Comparison of ENCODE assay signal across 9 cellular contexts in genomic region chr7:36391436-36392198, GRCh38. TPM values are rescaled to one million over a fixed set of nuclear protein-coding genes. Genes with fewer than 3 reads are reported as not detected.
DNase-seq lines count a peak whose midpoint lies in the region; ATAC-seq, FAIRE-seq and TF ChIP-seq lines count a peak whose summit lies in the region.
"Had no signal": no experiment of that assay in that cellular context is flagged by ENCODE, and none has a peak within 500 bp of the region (broad histone marks: within the 10 kb centered on the region; RNA-seq: fewer than 3 reads in every experiment).

No MANE protein-coding gene starts in this region.

- peaks cover 68% of the 10 kb centered on the region for H3K4me1 Mint-ChIP-seq in osteocyte (ENCODE audit: unreplicated experiment)

- H3K36me3 ChIP-seq in MG63 (peaks cover 34% of the 10 kb centered on the region), K562 (ENCODE audit: control insufficient read depth, insufficient read depth, low read length) (peaks cover 22% of the 10 kb centered on the region), gastrocnemius medialis (no peaks in the 10 kb centered on the region)

- peak overlapping the region; percentile 92 for H3K27ac Mint-ChIP-seq in osteocyte (ENCODE audit: unreplicated experiment)

- intact Hi-C loops in K562 (cut with micrococcal nuclease) (no loop called here), gastrocnemius medialis (cut with DNase I; ENCODE audit: low total_unique reads) (no loop called here)

- H3K4me3 ChIP-seq in MG63, result peak overlapping the region; percentile 94
- peak overlapping the region; percentile 77 for H3K4me3 ChIP-seq in K562
- H3K4me3 ChIP-seq in gastrocnemius medialis, result no peak overlapping the region

- ATAC-seq in GM21717 (IDR thresholded peaks at IDR 0.05; ENCODE audit: unreplicated experiment) (peak; percentile 46), K562 (peak; percentile 8), gastrocnemius medialis (no peak)

- H3K9me3 Mint-ChIP-seq in osteocyte (ENCODE audit: unreplicated experiment), result no peaks in the 10 kb centered on the region

- H3K9ac ChIP-seq in K562 (ENCODE audit: insufficient read depth in 1 of 2, low read depth in 2 of 2, low read length in 2 of 2), result peak overlapping the region; percentile 41 to 97

- H3K4me3 Mint-ChIP-seq in osteocyte (ENCODE audit: unreplicated experiment), result peak overlapping the region; percentile 83

- peaks cover 23 to 53% of the 10 kb centered on the region in 2 experiments for H3K4me1 ChIP-seq in K562 (replicated peaks in 1 of 2; ENCODE audit: control insufficient read depth in 2 of 2, insufficient read depth in 2 of 2, low read length in 2 of 2)
- H3K4me1 ChIP-seq in gastrocnemius medialis, result peaks cover 14 to 19% of the 10 kb centered on the region in 2 donors

- H3K9me3 ChIP-seq in MG63 (no peaks in the 10 kb centered on the region; the same call in 1 of the 2 replicates), K562 (replicated peaks; ENCODE audit: control insufficient read depth, insufficient read depth, low read depth, low read length) (no peaks in the 10 kb centered on the region), gastrocnemius medialis (no peaks in the 10 kb centered on the region)

- peaks cover 9% of the 10 kb centered on the region; the same call in 1 of the 2 replicates for H4K20me1 ChIP-seq in K562 (replicated peaks; ENCODE audit: control insufficient read depth, insufficient read depth, low read length)

- H3K27ac ChIP-seq in K562 (ENCODE audit: extremely low read depth, low read depth, low read length) (peak overlapping the region; percentile 95), gastrocnemius medialis (no peak overlapping the region)

- TF ChIP-seq POLR2A in K562 (conservative IDR thresholded peaks at IDR 0.05) (no peak), gastrocnemius medialis (IDR thresholded peaks at IDR 0.05) (no peak)

- H3K27me3 ChIP-seq in MG63 (no peaks in the 10 kb centered on the region), K562 (ENCODE audit: control insufficient read depth in 2 of 2, insufficient read depth in 2 of 2, low read length in 2 of 2) (no peaks in the 10 kb centered on the region), gastrocnemius medialis (no peaks in the 10 kb centered on the region)

- WGBS in K562 (ENCODE audit: insufficient coverage, low coverage, missing lambda C conversion rate), result 7% methylated on average over 10 of the region's 10 CpGs

- peak overlapping the region; percentile 34; the same call in 1 of the 2 replicates for H2AFZ ChIP-seq in K562 (ENCODE audit: low read depth, low read length)

- peaks cover 69% of the 10 kb centered on the region for H3K79me2 ChIP-seq in K562 (ENCODE audit: control insufficient read depth, insufficient read depth, low read length)

- no peaks in the 10 kb centered on the region for H3K9me1 ChIP-seq in K562 (ENCODE audit: control insufficient read depth, insufficient read depth, low read length)

- POLR2A ChIA-PET in K562 (lab: Yijun Ruan, JAX), result interaction anchor here (0.7 to 6.9 kb wide), 8 partner anchors 10 to 177 kb away, joined by 3 to 58 read pairs (median 3); no protein-coding TSS in a partner anchor

- CTCF ChIA-PET in K562 (lab: Yijun Ruan, JAX; ENCODE audit: low intra/inter-chr PET ratio), result no interaction called here

- FAIRE-seq in K562 (lab: Jason Lieb, UNC), result no peak
- FAIRE-seq: endometrium had no signal

- no peak for TF ChIP-seq CTCF in K562 (IDR thresholded peaks at IDR 0.05 in 2 of 3, conservative IDR thresholded peaks at IDR 0.05 in 1 of 3; ENCODE audit: insufficient read depth in 2 of 3, low read depth in 1 of 3, low read length in 3 of 3)
- TF ChIP-seq CTCF in osteocyte (IDR thresholded peaks at IDR 0.05), result no peak
- TF ChIP-seq CTCF in gastrocnemius medialis (IDR thresholded peaks at IDR 0.05 in 4 of 5, conservative IDR thresholded peaks at IDR 0.05 in 1 of 5), result no peak

- DNase-seq in NOMO-1 (lab: John Stamatoyannopoulos, UW; ENCODE audit: unreplicated experiment in 2 of 2) (peak; percentile 6 to 42), NOMO-1 treated with DMSO at 0.1 percent for 48 hours (lab: John Stamatoyannopoulos, UW; ENCODE audit: unreplicated experiment) (no peak), MG63 (no peak), K562 (ENCODE audit: extremely low read depth in 1 of 4, low spot score in 3 of 4) (peak in 2 of 4 experiments; percentile 26 to 57), osteocyte (ENCODE audit: extremely low spot score, unreplicated experiment) (no peak), hippocampal formation (lab: John Stamatoyannopoulos, UW) (no peak), gastrocnemius medialis (no peak)

- no peaks in the 10 kb centered on the region for H3K27me3 Mint-ChIP-seq in osteocyte (ENCODE audit: unreplicated experiment)

- H3K36me3 Mint-ChIP-seq in osteocyte (ENCODE audit: unreplicated experiment), result peaks cover 4% of the 10 kb centered on the region

- no TSS peak for BruUV-seq in K562 (replicated peaks; lab: Mats Ljungman, UMichigan)

- H3K4me2 ChIP-seq in K562 (ENCODE audit: insufficient read depth, low read length), result peak overlapping the region; percentile 80

- TF ChIP-seq EP300 in K562 (IDR thresholded peaks at IDR 0.05; ENCODE audit: low read length), result no peak

- in situ Hi-C loops in K562 (cut with MboI) (no loop called here), gastrocnemius medialis (cut with MboI; ENCODE audit: low sequenced_read_pairs in 4 of 4) (no loop called here)

- no peak for TF ChIP-seq RAD21 in K562 (CRISPR knock-in tag; conservative IDR thresholded peaks at IDR 0.05 in 1 of 2, IDR thresholded peaks at IDR 0.05 in 1 of 2)

TF ChIP-seq in K562, 482 proteins besides CTCF, POLR2A, EP300 and RAD21 (continues in another document):
- TF ChIP-seq ZNF324 (CRISPR knock-in tag; IDR thresholded peaks at IDR 0.05) (no peak), GABPA (tag; conservative IDR thresholded peaks at IDR 0.05; ENCODE audit: low read depth) (no peak), L3MBTL2 (IDR thresholded peaks at IDR 0.05) (no peak), ZNF77 (CRISPR knock-in tag; IDR thresholded peaks at IDR 0.05) (no peak), RBM25 (IDR thresholded peaks at IDR 0.05; ENCODE audit: low read depth, low read length, severe bottlenecking) (no peak), SPI1 (IDR thresholded peaks at IDR 0.05; ENCODE audit: borderline replicate concordance, low read depth, low read length) (0 out of 2 replicates have a peak, but pooled peaks have one; percentile 27), CREB5 (CRISPR knock-in tag; IDR thresholded peaks at IDR 0.05) (no peak), ZBTB12 (CRISPR knock-in tag; IDR thresholded peaks at IDR 0.05) (no peak), SMARCA4 (IDR thresholded peaks at IDR 0.05) (0 out of 2 replicates have a peak, but pooled peaks have one; percentile 30), GATAD2B (IDR thresholded peaks at IDR 0.05; ENCODE audit: borderline replicate concordance) (no peak), MIER1 (IDR thresholded peaks at IDR 0.05; ENCODE audit: low read depth) (no peak)

RNA-seq across cellular contexts. Expression of gene ANLN, which starts 2.0 kb away (rescaled TPM):
- total RNA-seq in MG63 (2014; rRNA removed; shearing (Covaris generic); ENCODE audit: low replicate concordance), result 108 and 160 TPM in 2 replicates
- total RNA-seq in K562 (2011; cell fraction: chromatin; rRNA removed; ENCODE audit: low replicate concordance), result 109 and 164 TPM in 2 replicates
- 32.2 and 33.3 TPM in 2 replicates for total RNA-seq in K562 (2011; cell fraction: nucleolus; rRNA removed)
- 73.6 and 93.8 TPM in 2 replicates for total RNA-seq in K562 (2011; cell fraction: nucleoplasm; rRNA removed)
- total RNA-seq in K562 (2014; rRNA removed) (31.3 and 36.6 TPM in 2 replicates), K562 (2014; rRNA removed; fragmentation: Illumina TruSeq; extraction: Trizol) (53.2 and 56.1 TPM in 2 replicates), K562 (2015; rRNA removed; fragmentation: Illumina TruSeq; extraction: Trizol) (63.0 and 66.2 TPM in 2 replicates), K562 (2021) (50.3 and 58.2 TPM in 2 replicates), osteocyte (33.5 and 37.6 TPM in 2 replicates), gastrocnemius medialis (1 to 10 TPM in 3 of 4 donors, under 1 TPM in 1; 0.73 to 1.8 (median 1.3) TPM)
- polyA plus RNA-seq in K562 (2011; rRNA removed) (38.7 and 46.1 TPM in 2 replicates), K562 (2014; fragmentation: Illumina TruSeq; extraction: Trizol) (31.2 and 51.2 TPM in 2 replicates), K562 (2014; fragmentation: Nextera tagmentation; extraction: Ambion mirVana) (10 to 100 TPM; 18.1 to 37.3 TPM), K562 (2014; rRNA removed) (23.9 and 25.8 TPM in 2 replicates)
- polyA plus RNA-seq in K562 (2011; cell fraction: cytosol; rRNA removed), result 11.7 and 20.2 TPM in 2 replicates
- polyA plus RNA-seq in K562 (2011; cell fraction: nucleus; rRNA removed), result 74.2 and 149 TPM in 2 replicates
- 20.9 and 29.6 TPM in 2 replicates for polyA plus RNA-seq in K562 (2012)
- polyA minus RNA-seq in K562 (2011; rRNA and poly(A)+ RNA removed), result 122 and 166 TPM in 2 replicates
- polyA minus RNA-seq in K562 (2011; cell fraction: cytosol; rRNA and poly(A)+ RNA removed), result 60.1 and 67.3 TPM in 2 replicates
- 50.6 and 151 TPM in 2 replicates for polyA minus RNA-seq in K562 (2011; cell fraction: nucleus; rRNA and poly(A)+ RNA removed)

Comparison
In these comparisons a context has a peak if more than half of its experiments do, and no peak if none do; other contexts are left out.
1. DNase-seq: peak in NOMO-1 (2 of 2); none in NOMO-1 treated with DMSO at 0.1 percent for 48 hours (single experiment), MG63 (single experiment), osteocyte (single experiment), hippocampal formation (0 of 2) and gastrocnemius medialis (0 of 2).
2. ATAC-seq: peak in GM21717 (single experiment) and K562 (single experiment); none in gastrocnemius medialis (0 of 2).
3. H3K4me3 ChIP-seq: peak in MG63 (single experiment) and K562 (single experiment); none in gastrocnemius medialis (0 of 4).
4. RNA of gene ANLN, which starts 2.0 kb away (total RNA-seq): 108 to 160 TPM in MG63, 31.3 to 164 TPM in K562 and 33.5 to 37.6 TPM in osteocyte; 0.73 to 1.8 TPM in gastrocnemius medialis; every median in the first group is over 10 times any median in the second.